Comparison of ENCODE assay signal across 2 cellular contexts in the genomic region with DNA sequence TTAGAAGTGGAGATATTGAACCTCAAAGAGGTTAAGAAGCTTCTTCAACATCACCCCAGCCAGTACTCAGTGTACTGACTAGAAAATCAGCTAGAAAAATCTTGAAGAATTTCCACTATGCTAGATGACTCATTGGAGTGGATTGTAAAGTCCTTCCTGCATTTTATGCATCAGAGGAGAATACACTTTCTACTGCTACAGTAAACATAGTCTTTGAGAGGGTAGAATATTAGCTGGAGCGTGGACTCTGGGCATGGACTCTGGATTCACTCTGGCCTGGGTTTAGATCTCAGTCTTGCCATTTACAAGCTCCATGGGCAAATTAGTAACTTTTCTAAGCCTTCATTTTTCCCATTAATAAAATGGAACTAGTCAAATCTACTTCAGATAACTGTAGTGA.
TF ChIP-seq lines count a peak whose summit lies in the region.

No MANE protein-coding gene starts in this region.

TF ChIP-seq in A549, 52 proteins besides CTCF, POLR2A, EP300 and RAD21 (continued from another document):
- TF ChIP-seq FOSL2 (IDR thresholded peaks at IDR 0.05) (peak; percentile 81), FOSL2 (CRISPR knock-in tag; IDR thresholded peaks at IDR 0.05) (peak; percentile 91), CEBPB (IDR thresholded peaks at IDR 0.05) (no peak), GATA3 (IDR thresholded peaks at IDR 0.05; ENCODE audit: borderline replicate concordance) (peak; percentile 77; the same call in 1 of the 2 replicates), HDAC2 (IDR thresholded peaks at IDR 0.05) (no peak), HOXB5 (CRISPR knock-in tag; IDR thresholded peaks at IDR 0.05) (no peak), SMC3 (IDR thresholded peaks at IDR 0.05) (peak; percentile 32; the same call in 1 of the 3 replicates), BHLHE40 (IDR thresholded peaks at IDR 0.05; ENCODE audit: low read depth, low read length) (no peak), ZFP36 (IDR thresholded peaks at IDR 0.05; ENCODE audit: borderline replicate concordance, partially characterized antibody) (no peak), NPAS2 (CRISPR knock-in tag; IDR thresholded peaks at IDR 0.05; ENCODE audit: borderline replicate concordance) (no peak)
- TF ChIP-seq, protein P1, sequence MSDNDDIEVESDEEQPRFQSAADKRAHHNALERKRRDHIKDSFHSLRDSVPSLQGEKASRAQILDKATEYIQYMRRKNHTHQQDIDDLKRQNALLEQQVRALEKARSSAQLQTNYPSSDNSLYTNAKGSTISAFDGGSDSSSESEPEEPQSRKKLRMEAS (IDR thresholded peaks at IDR 0.05) = peak; percentile 56
- TF ChIP-seq, protein P2, sequence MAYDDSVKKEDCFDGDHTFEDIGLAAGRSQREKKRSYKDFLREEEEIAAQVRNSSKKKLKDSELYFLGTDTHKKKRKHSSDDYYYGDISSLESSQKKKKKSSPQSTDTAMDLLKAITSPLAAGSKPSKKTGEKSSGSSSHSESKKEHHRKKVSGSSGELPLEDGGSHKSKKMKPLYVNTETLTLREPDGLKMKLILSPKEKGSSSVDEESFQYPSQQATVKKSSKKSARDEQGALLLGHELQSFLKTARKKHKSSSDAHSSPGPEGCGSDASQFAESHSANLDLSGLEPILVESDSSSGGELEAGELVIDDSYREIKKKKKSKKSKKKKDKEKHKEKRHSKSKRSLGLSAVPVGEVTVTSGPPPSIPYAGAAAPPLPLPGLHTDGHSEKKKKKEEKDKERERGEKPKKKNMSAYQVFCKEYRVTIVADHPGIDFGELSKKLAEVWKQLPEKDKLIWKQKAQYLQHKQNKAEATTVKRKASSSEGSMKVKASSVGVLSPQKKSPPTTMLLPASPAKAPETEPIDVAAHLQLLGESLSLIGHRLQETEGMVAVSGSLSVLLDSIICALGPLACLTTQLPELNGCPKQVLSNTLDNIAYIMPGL (CRISPR knock-in tag; IDR thresholded peaks at IDR 0.05; ENCODE audit: borderline replicate concordance) = no peak
- TF ChIP-seq, protein P3, sequence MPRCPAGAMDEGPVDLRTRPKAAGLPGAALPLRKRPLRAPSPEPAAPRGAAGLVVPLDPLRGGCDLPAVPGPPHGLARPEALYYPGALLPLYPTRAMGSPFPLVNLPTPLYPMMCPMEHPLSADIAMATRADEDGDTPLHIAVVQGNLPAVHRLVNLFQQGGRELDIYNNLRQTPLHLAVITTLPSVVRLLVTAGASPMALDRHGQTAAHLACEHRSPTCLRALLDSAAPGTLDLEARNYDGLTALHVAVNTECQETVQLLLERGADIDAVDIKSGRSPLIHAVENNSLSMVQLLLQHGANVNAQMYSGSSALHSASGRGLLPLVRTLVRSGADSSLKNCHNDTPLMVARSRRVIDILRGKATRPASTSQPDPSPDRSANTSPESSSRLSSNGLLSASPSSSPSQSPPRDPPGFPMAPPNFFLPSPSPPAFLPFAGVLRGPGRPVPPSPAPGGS (IDR thresholded peaks at IDR 0.05) = no peak
TF ChIP-seq in A549: peak in this region for 5.

TF ChIP-seq in HEK293T, 16 proteins besides CTCF, POLR2A, EP300 and RAD21 (continued from another document):
- TF ChIP-seq FOXM1 (IDR thresholded peaks at IDR 0.05; ENCODE audit: borderline replicate concordance) (no peak), ARNT (IDR thresholded peaks at IDR 0.05) (no peak), CTBP1 (IDR thresholded peaks at IDR 0.05; ENCODE audit: borderline replicate concordance) (no peak), SUZ12 (IDR thresholded peaks at IDR 0.05) (no peak), L3MBTL2 (conservative IDR thresholded peaks at IDR 0.05) (no peak), ELF4 (IDR thresholded peaks at IDR 0.05) (no peak), FOXA1 (IDR thresholded peaks at IDR 0.05) (no peak)
